ENCODE assay signal across 8 cellular contexts in genomic region chr1:225426395-225427248, GRCh38. TPM values are rescaled to one million over a fixed set of nuclear protein-coding genes. Genes with fewer than 3 reads are reported as not detected.
A peak's percentile ranks its signal among the peaks of the same experiment; 100 is the strongest.
DNase-seq lines count a peak whose midpoint lies in the region; ATAC-seq and TF ChIP-seq lines count a peak whose summit lies in the region.

No MANE protein-coding gene starts in this region.

- DNase-seq in NCI-H748 (lab: John Stamatoyannopoulos, UW; ENCODE audit: unreplicated experiment) (peak; percentile 26), NCI-H748 treated with DMSO at 0.1 percent for 48 hours (lab: John Stamatoyannopoulos, UW) (no peak), MV-4-11 (lab: John Stamatoyannopoulos, UW) (peak; percentile 2), fibroblast of lung (ENCODE audit: low read depth in 2 of 2) (peak; percentile 25 to 43), SW 1271 (lab: John Stamatoyannopoulos, UW) (no peak)
- peak; percentile 31 for DNase-seq in activated CD8-positive, alpha-beta memory T cell treated with anti-CD3 and anti-CD28 coated beads, Interleukin-2, amount 50 U/mL, for 4 hours
- peak in 8 of 10 donors; percentile 24 to 71 (median 46) for DNase-seq in naive thymus-derived CD8-positive, alpha-beta T cell

- no peaks in the 10 kb centered on the region for H3K9me3 ChIP-seq in fibroblast of lung (ENCODE audit: control insufficient read depth, insufficient read depth, low read depth, low read length)

- peaks cover 59% of the 10 kb centered on the region for H3K79me2 ChIP-seq in fibroblast of lung (ENCODE audit: control insufficient read depth, insufficient read depth, low read length)

- H3K27me3 ChIP-seq in fibroblast of lung (ENCODE audit: control insufficient read depth, insufficient read depth, low read length): no peaks in the 10 kb centered on the region

- peaks cover 10% of the 10 kb centered on the region for H3K4me1 ChIP-seq in fibroblast of lung (ENCODE audit: control insufficient read depth, extremely low read depth, insufficient read depth, low read length)

- H3K4me1 Mint-ChIP-seq in naive thymus-derived CD8-positive, alpha-beta T cell: peaks cover 39 to 61% (median 55%) of the 10 kb centered on the region in 4 donors

- POLR2A ChIA-PET in naive thymus-derived CD8-positive, alpha-beta T cell (lab: Charles Lee): interaction anchor here (0.5 to 7.2 kb wide), 19 partner anchors 10 to 1514 kb away, joined by 3 to 190 read pairs (median 5); partner anchors contain the start of genes COQ8A, H3-3A, SDE2 and SRP9

- no peaks in the 10 kb centered on the region for H3K36me3 ChIP-seq in fibroblast of lung (ENCODE audit: control insufficient read depth, insufficient read depth, low read length)

- peak overlapping the region; percentile 63 for H3K27ac ChIP-seq in fibroblast of lung (ENCODE audit: insufficient read depth, low read length)

- H3K9me3 Mint-ChIP-seq in naive thymus-derived CD8-positive, alpha-beta T cell: no peaks in the 10 kb centered on the region

- H3K4me2 ChIP-seq in fibroblast of lung (ENCODE audit: extremely low read depth, insufficient read depth, low read length): peak overlapping the region; percentile 88

- TF ChIP-seq CTCF in fibroblast of lung (conservative IDR thresholded peaks at IDR 0.05 in 1 of 2, IDR thresholded peaks at IDR 0.05 in 1 of 2; ENCODE audit: low read depth in 1 of 2, low read length in 2 of 2): no peak

- no peaks in the 10 kb centered on the region for H3K27me3 Mint-ChIP-seq in naive thymus-derived CD8-positive, alpha-beta T cell

- H3K4me3 ChIP-seq in fibroblast of lung (replicated peaks in 1 of 4; ENCODE audit: control extremely low read depth in 1 of 4, insufficient read depth in 1 of 4, low read depth in 3 of 4, low read length in 4 of 4): peak overlapping the region; percentile 82 to 93 (median 86)

- ATAC-seq in naive thymus-derived CD8-positive, alpha-beta T cell: peak; percentile 6 to 17
- ATAC-seq in HG02973 (IDR thresholded peaks at IDR 0.05; ENCODE audit: unreplicated experiment): no peak

- H3K36me3 Mint-ChIP-seq in naive thymus-derived CD8-positive, alpha-beta T cell: peaks cover 0 to 23% (median 0%) of the 10 kb centered on the region in 3 donors

- peak overlapping the region; percentile 86 to 97 (median 93) for H3K27ac Mint-ChIP-seq in naive thymus-derived CD8-positive, alpha-beta T cell

- H3K9ac ChIP-seq in fibroblast of lung (ENCODE audit: insufficient read depth, low read length): peak overlapping the region; percentile 72

- peak overlapping the region; percentile 74 for H2AFZ ChIP-seq in fibroblast of lung (ENCODE audit: low read length)

- H4K20me1 ChIP-seq in fibroblast of lung (ENCODE audit: control insufficient read depth, extremely low read depth, insufficient read depth, low read length): no peaks in the 10 kb centered on the region

- H3K4me3 Mint-ChIP-seq in naive thymus-derived CD8-positive, alpha-beta T cell: peak overlapping the region; percentile 86 to 99 (median 92)

RNA-seq across cellular contexts. Expression of gene LBR, which starts 1.2 kb away (rescaled TPM):
- 33.9 and 39.5 TPM in 2 replicates for total RNA-seq in fibroblast of lung
- 34.1 and 39.0 TPM in 2 replicates for polyA plus RNA-seq in fibroblast of lung
- 19.5 and 23.9 TPM in 2 replicates for polyA plus RNA-seq in fibroblast of lung (2012)
- 30.4 and 41.9 TPM in 2 replicates for polyA minus RNA-seq in fibroblast of lung (ENCODE audit: low replicate concordance)
- total RNA-seq in naive thymus-derived CD8-positive, alpha-beta T cell: 100 to 1,000 TPM; 151 to 167 TPM
- polyA plus RNA-seq in naive thymus-derived CD8-positive, alpha-beta T cell: 100 to 1,000 TPM in 2 of 3 donors, 10 to 100 TPM in 1; 95.8 to 123 (median 111) TPM

Comparison
In these comparisons a context has a peak if more than half of its experiments do, and no peak if none do; other contexts are left out.
1. DNase-seq: peak in NCI-H748 (single experiment), MV-4-11 (single experiment), activated CD8-positive, alpha-beta memory T cell treated with anti-CD3 and anti-CD28 coated beads, Interleukin-2, amount 50 U/mL, for 4 hours (single experiment), fibroblast of lung (2 of 2) and naive thymus-derived CD8-positive, alpha-beta T cell (8 of 10); none in NCI-H748 treated with DMSO at 0.1 percent for 48 hours (single experiment) and SW 1271 (0 of 2).